Comparison of ENCODE assay signal across 17 cellular contexts in the genomic region with DNA sequence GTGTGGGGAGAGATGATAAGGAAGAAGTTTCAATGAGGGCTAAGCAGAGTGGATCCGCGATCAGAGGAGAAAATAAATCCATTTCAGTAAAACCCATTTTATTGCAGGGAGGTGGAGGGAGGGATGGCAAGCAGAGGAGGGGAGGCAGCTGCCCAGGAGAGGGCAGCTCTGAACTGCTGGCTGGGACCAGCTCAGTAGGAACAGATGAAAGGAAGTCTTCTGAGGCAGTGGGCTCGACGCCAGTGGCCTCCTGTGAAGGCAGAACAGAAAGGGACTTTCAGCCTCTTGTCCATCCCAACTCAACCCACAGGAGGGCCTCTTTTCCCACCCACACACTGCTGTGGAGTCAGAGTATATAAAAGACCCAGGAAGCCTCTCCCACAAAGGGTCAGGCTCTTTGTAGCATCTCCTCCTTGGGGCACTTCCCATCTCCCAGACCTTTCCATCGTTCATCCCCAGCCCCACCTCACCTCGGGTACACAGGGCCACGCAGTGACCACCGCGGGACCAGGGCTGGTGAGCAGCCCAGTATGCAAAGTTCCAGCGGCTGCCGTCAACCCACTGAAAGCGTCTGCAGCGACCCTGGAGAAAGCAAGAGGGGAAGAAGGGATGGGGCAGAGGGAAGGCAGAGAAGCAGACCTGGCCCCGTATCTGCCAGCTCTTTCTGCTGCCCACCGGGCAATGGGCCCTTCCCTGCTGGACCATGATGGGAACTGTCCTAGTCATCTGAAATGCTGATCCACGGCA. TPM values are rescaled to one million over a fixed set of nuclear protein-coding genes. Genes with fewer than 3 reads are reported as not detected.
A peak's percentile ranks its signal among the peaks of the same experiment; 100 is the strongest.
DNase-seq lines count a peak whose midpoint lies in the region; ATAC-seq and TF ChIP-seq lines count a peak whose summit lies in the region.
"Had no signal": no experiment of that assay in that cellular context is flagged by ENCODE, and none has a peak within 500 bp of the region (broad histone marks: within the 10 kb centered on the region; RNA-seq: fewer than 3 reads in every experiment).

No MANE protein-coding gene starts in this region.

- CTCF ChIA-PET in PC-3 (lab: Charles Lee) = interaction anchor here (0.6 to 0.7 kb wide), 2 partner anchors 71 kb away, joined by 3 to 10 read pairs; no protein-coding TSS in a partner anchor

- no peak overlapping the region for H3K27ac ChIP-seq in PC-3 (ENCODE audit: low read length)
- H3K27ac ChIP-seq: SJSA1, transverse colon had no signal

- no peaks in the 10 kb centered on the region for H3K9me2 ChIP-seq in PC-3 (replicated peaks; ENCODE audit: low read length)

- POLR2A ChIA-PET in PC-3 (lab: Charles Lee; ENCODE audit: unreplicated experiment) = no interaction called here

- no peak overlapping the region for H3K4me2 ChIP-seq in PC-3 (ENCODE audit: low read length)

- BruUV-seq in PC-3 (replicated peaks; lab: Mats Ljungman, UMichigan) = no TSS peak

- DNase-seq in COLO829 (ENCODE audit: low spot score) (peak; percentile 67), PC-3 (peak; percentile 39), fibroblast of mammary gland (ENCODE audit: low read depth) (peak; percentile 21), medulla oblongata (ENCODE audit: extremely low spot score) (peak; percentile 72), T-helper 2 cell (no peak)
- DNase-seq: effector CD8-positive, alpha-beta T cell; gastrocnemius medialis; GOT3; Kasumi-1; NCI-H2107; NCI-H82; transverse colon had no signal

- no peaks in the 10 kb centered on the region for H3K79me2 ChIP-seq in PC-3 (ENCODE audit: low read length)

- H2AFZ ChIP-seq in PC-3 (ENCODE audit: low read length) = no peak overlapping the region

- no peaks in the 10 kb centered on the region for H3K4me1 ChIP-seq in PC-3 (ENCODE audit: insufficient read depth, low read length)
- H3K4me1 ChIP-seq: SJSA1, transverse colon had no signal

- intact Hi-C loops in PC-3 (cut with micrococcal nuclease) = no loop called here

- H3K9ac ChIP-seq in PC-3 (ENCODE audit: low read length) = no peak overlapping the region

- H3K9me3 ChIP-seq in PC-3 (ENCODE audit: low read length) = no peaks in the 10 kb centered on the region
- H3K9me3 ChIP-seq: gastrocnemius medialis, SJSA1, transverse colon had no signal

- TF ChIP-seq CTCF in PC-3 (conservative IDR thresholded peaks at IDR 0.05; ENCODE audit: low read depth, low read length) = peak; percentile 44
- no peak for TF ChIP-seq CTCF in fibroblast of mammary gland (conservative IDR thresholded peaks at IDR 0.05; ENCODE audit: control insufficient read depth, insufficient read depth, low read depth, low read length)

- no peak overlapping the region for H3K4me3 ChIP-seq in PC-3 (ENCODE audit: low read length)
- H3K4me3 ChIP-seq in fibroblast of mammary gland (ENCODE audit: control insufficient read depth, low read depth, low read length) = no peak overlapping the region
- H3K4me3 ChIP-seq: gastrocnemius medialis, SJSA1, transverse colon had no signal

- ATAC-seq in PC-3 (peak; percentile 50), GM21576 (IDR thresholded peaks at IDR 0.05; ENCODE audit: unreplicated experiment) (no peak), GM19351 (IDR thresholded peaks at IDR 0.05; ENCODE audit: unreplicated experiment) (no peak), GM18502 (IDR thresholded peaks at IDR 0.05; ENCODE audit: poor library complexity, unreplicated experiment) (no peak)

- H3F3A ChIP-seq in PC-3 (ENCODE audit: low read length, unreplicated experiment) = no peaks in the 10 kb centered on the region

- peaks cover 61% of the 10 kb centered on the region for H3K27me3 ChIP-seq in PC-3 (ENCODE audit: low read length)
- H3K27me3 ChIP-seq: gastrocnemius medialis, transverse colon had no signal

- no peaks in the 10 kb centered on the region for H3K36me3 ChIP-seq in PC-3 (ENCODE audit: low read depth, low read length)
- H3K36me3 ChIP-seq: gastrocnemius medialis, SJSA1, transverse colon had no signal

- no peaks in the 10 kb centered on the region for H4K20me1 ChIP-seq in PC-3 (ENCODE audit: low read length)

RNA-seq across cellular contexts. Expression of a gene that starts 3.0 kb away (rescaled TPM):
- not detected in 2 replicates for total RNA-seq in PC-3 (2014; rRNA removed)
- total RNA-seq: gastrocnemius medialis, myocyte, SJSA1, transverse colon had no signal

RNA-seq across cellular contexts. Expression of a gene that starts 6.5 kb away (rescaled TPM):
- total RNA-seq in PC-3 (2014; rRNA removed) = not detected in 2 replicates
- total RNA-seq: gastrocnemius medialis, myocyte, SJSA1, transverse colon had no signal

RNA-seq across cellular contexts. Expression of a gene that starts 39.5 kb away (rescaled TPM):
- 31.3 and 35.0 TPM in 2 replicates for total RNA-seq in PC-3 (2014; rRNA removed)

RNA-seq across cellular contexts. Expression of a gene that starts 49.3 kb away (rescaled TPM):
- total RNA-seq in PC-3 (2014; rRNA removed) = not detected in 2 replicates
- total RNA-seq: gastrocnemius medialis, myocyte, SJSA1, transverse colon had no signal

RNA-seq across cellular contexts. Expression of a gene that starts 51.8 kb away (rescaled TPM):
- total RNA-seq in PC-3 (2014; rRNA removed) = 228 and 341 TPM in 2 replicates

Comparison
In these comparisons a context has a peak if more than half of its experiments do, and no peak if none do; other contexts are left out.
1. DNase-seq: peak in COLO829 (single experiment), PC-3 (single experiment), fibroblast of mammary gland (single experiment) and medulla oblongata (single experiment); none in T-helper 2 cell (0 of 5).